Comparison of ENCODE assay signal across 1 cellular context in genomic region chr13:113802761-113803160, GRCh38.
TF ChIP-seq lines count a peak whose summit lies in the region.

No MANE protein-coding gene starts in this region.

TF ChIP-seq in SK-N-SH, 30 proteins besides CTCF, POLR2A, EP300 and RAD21:
- TF ChIP-seq GABPA (IDR thresholded peaks at IDR 0.05; ENCODE audit: low read depth) (no peak), FOXM1 (IDR thresholded peaks at IDR 0.05; ENCODE audit: low read depth) (no peak), MXI1 (IDR thresholded peaks at IDR 0.05; ENCODE audit: low read depth, low read length) (no peak), ELF1 (IDR thresholded peaks at IDR 0.05) (no peak), SMC3 (IDR thresholded peaks at IDR 0.05; ENCODE audit: low read depth, low read length) (no peak)
